8 cellular contexts compared by ENCODE assay signal in the genomic region with DNA sequence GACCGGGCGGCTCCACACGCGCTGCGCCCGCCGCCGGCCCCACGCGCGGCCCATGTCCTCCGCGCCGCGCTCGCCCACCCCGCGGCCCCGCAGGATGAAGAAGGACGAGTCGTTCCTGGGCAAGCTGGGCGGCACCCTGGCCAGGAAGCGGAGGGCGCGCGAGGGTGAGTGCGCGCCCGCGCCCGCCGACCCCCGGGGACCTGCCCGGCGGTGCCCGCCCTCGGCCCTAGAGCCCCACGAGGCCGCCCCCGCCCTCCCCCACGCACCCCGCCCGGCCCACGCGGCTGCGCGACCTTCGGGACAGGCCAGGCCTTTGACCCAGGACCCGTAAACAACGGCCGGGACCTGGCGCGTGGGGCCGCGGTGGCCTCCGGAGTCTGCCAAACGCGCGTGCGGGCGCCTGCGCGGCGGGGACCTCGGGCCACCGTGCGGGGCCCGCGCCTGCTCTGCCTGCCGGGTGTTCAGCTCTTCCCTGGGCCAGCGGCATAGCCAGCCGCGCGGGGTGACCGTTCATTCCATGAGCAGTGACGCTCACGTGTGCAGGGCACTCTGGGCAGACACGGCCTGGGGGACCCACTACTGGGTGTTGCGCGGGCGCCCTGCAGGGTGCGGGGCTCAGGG. TPM values are rescaled to one million over a fixed set of nuclear protein-coding genes. Genes with fewer than 3 reads are reported as not detected.
DNase-seq lines count a peak whose midpoint lies in the region; ATAC-seq and TF ChIP-seq lines count a peak whose summit lies in the region.

A gene with protein sequence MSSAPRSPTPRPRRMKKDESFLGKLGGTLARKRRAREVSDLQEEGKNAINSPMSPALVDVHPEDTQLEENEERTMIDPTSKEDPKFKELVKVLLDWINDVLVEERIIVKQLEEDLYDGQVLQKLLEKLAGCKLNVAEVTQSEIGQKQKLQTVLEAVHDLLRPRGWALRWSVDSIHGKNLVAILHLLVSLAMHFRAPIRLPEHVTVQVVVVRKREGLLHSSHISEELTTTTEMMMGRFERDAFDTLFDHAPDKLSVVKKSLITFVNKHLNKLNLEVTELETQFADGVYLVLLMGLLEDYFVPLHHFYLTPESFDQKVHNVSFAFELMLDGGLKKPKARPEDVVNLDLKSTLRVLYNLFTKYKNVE (plus strand): TSS at position 15 of the 621 bp plus-strand sequence. CDS start 38 bp downstream, at position 53.

- peak within 1 kb of the TSS; percentile 86 for H2AFZ ChIP-seq in MM.1S (ENCODE audit: low read length)
- H2AFZ ChIP-seq in hepatocyte, result peak within 1 kb of the TSS; percentile 98

- peak within 1 kb of the TSS; percentile 94 for H3K9ac ChIP-seq in MM.1S (ENCODE audit: low read length)

- intact Hi-C loops in ascending aorta (cut with DNase I), result no loop called here
- intact Hi-C loops in sciatic nerve (cut with DNase I), result no loop called here

- H3K9me3 ChIP-seq in MM.1S (replicated peaks; ENCODE audit: insufficient read depth, low read length) (no peaks in the 10 kb centered on the region), ascending aorta (no peaks in the 10 kb centered on the region), hepatocyte (ENCODE audit: low read depth) (no peaks in the 10 kb centered on the region)

- H3K4me3 ChIP-seq in GM12865 (ENCODE audit: low read depth, low read length) (peak within 1 kb of the TSS; percentile 88), MM.1S (ENCODE audit: low read length) (peak within 1 kb of the TSS; percentile 87), ascending aorta (peak within 1 kb of the TSS; percentile 65 to 80), hepatocyte (peak within 1 kb of the TSS; percentile 61)

- H3K36me3 ChIP-seq in MM.1S (replicated peaks; ENCODE audit: insufficient read depth, low read length) (no peaks in the 10 kb centered on the region), ascending aorta (no peaks in the 10 kb centered on the region), hepatocyte (replicated peaks; ENCODE audit: insufficient read depth, low read depth) (no peaks in the 10 kb centered on the region)

- H3K27ac ChIP-seq in MM.1S (ENCODE audit: low read length) (peak within 1 kb of the TSS; percentile 98), ascending aorta (peak within 1 kb of the TSS; percentile 61 to 84), hepatocyte (peak within 1 kb of the TSS; percentile 31)

- peak within 1 kb of the TSS; percentile 100 for H3K4me2 ChIP-seq in MM.1S (ENCODE audit: low read depth, low read length)
- H3K4me2 ChIP-seq in hepatocyte, result peak within 1 kb of the TSS; percentile 98

- no peaks in the 10 kb centered on the region for H4K20me1 ChIP-seq in MM.1S (ENCODE audit: insufficient read depth, low read length)
- no peaks in the 10 kb centered on the region for H4K20me1 ChIP-seq in hepatocyte (ENCODE audit: insufficient read depth, poor library complexity, severe bottlenecking)

- H3F3A ChIP-seq in MM.1S (ENCODE audit: insufficient read depth, low read length), result peaks cover 28% of the 10 kb centered on the region

- peaks cover 10% of the 10 kb centered on the region; the same call in 1 of the 2 replicates for H3K4me1 ChIP-seq in MM.1S (ENCODE audit: low read length)
- peaks cover 0 to 3% of the 10 kb centered on the region in 2 donors for H3K4me1 ChIP-seq in ascending aorta
- H3K4me1 ChIP-seq in hepatocyte (ENCODE audit: insufficient read depth), result peaks cover 5% of the 10 kb centered on the region

- WGBS in hepatocyte (ENCODE audit: low lambda C conversion rate, missing lambda C conversion rate), result 5% methylated on average over 58 of the region's 82 CpGs

- DNase-seq in GM12865 (ENCODE audit: low read depth) (peak; percentile 54), MM.1S (peak; percentile 32), ascending aorta (ENCODE audit: low spot score in 2 of 2) (no peak), hepatocyte (ENCODE audit: low spot score) (peak; percentile 51), sciatic nerve (ENCODE audit: low spot score) (peak; percentile 68), NCI-H748 (lab: John Stamatoyannopoulos, UW; ENCODE audit: unreplicated experiment) (no peak), NCI-H2171 (lab: John Stamatoyannopoulos, UW) (no peak)

- H3K9me2 ChIP-seq in MM.1S (replicated peaks; ENCODE audit: insufficient read depth, low read length), result no peaks in the 10 kb centered on the region
- no peaks in the 10 kb centered on the region for H3K9me2 ChIP-seq in hepatocyte (replicated peaks; ENCODE audit: insufficient read depth)

- H3K79me2 ChIP-seq in MM.1S (ENCODE audit: low read length) (peaks cover 61% of the 10 kb centered on the region), hepatocyte (no peaks in the 10 kb centered on the region)

- peak; percentile 35 for ATAC-seq in sciatic nerve
- ATAC-seq in HG02884 (IDR thresholded peaks at IDR 0.05; ENCODE audit: unreplicated experiment), result no peak

- H3K27me3 ChIP-seq in MM.1S (replicated peaks; ENCODE audit: insufficient read depth, low read length) (no peaks in the 10 kb centered on the region), ascending aorta (no peaks in the 10 kb centered on the region), hepatocyte (no peaks in the 10 kb centered on the region)

- TF ChIP-seq CTCF in GM12865 (IDR thresholded peaks at IDR 0.05; ENCODE audit: insufficient read depth, low read depth, low read length, missing control alignments) (no peak), MM.1S (IDR thresholded peaks at IDR 0.05; ENCODE audit: low read length) (no peak), ascending aorta (IDR thresholded peaks at IDR 0.05) (no peak), hepatocyte (IDR thresholded peaks at IDR 0.05; ENCODE audit: poor library complexity) (no peak)

RNA-seq across cellular contexts. Expression of the gene that starts here (rescaled TPM):
- 33.8 TPM for total RNA-seq in ascending aorta
- 8.0 and 10.2 TPM in 2 replicates for total RNA-seq in hepatocyte
- 11.2 and 13.9 TPM in 2 replicates for polyA plus RNA-seq in hepatocyte
- 38.2 TPM for total RNA-seq in sciatic nerve

Comparison
In these comparisons a context has a peak if more than half of its experiments do, and no peak if none do; other contexts are left out.
1. DNase-seq: peak in GM12865 (single experiment), MM.1S (single experiment), hepatocyte (single experiment) and sciatic nerve (single experiment); none in ascending aorta (0 of 2), NCI-H748 (single experiment) and NCI-H2171 (single experiment).
2. H3K27ac ChIP-seq: peak in every context shown above with its lines; median percentile 98 in MM.1S; 72 in ascending aorta; 31 in hepatocyte.
3. Peak in every context shown above with its lines, with median percentiles within 50 percentile points of each other: H3K4me3 ChIP-seq.